1 cellular context compared by ENCODE assay signal in genomic region chr3:47475570-47476329, GRCh38.
TF ChIP-seq lines count a peak whose summit lies in the region.

Gene SCAP, minus strand, starts transcription at chr3:47475941. Its CDS starts 32,948 bp downstream, at chr3:47442993.

TF ChIP-seq in GM12878, 131 proteins besides CTCF, POLR2A, EP300 and RAD21 (continued from another document and continues in another):
- peak; percentile 80 for TF ChIP-seq REST (IDR thresholded peaks at IDR 0.05; ENCODE audit: low read depth, low read length)
- TF ChIP-seq MEF2A (IDR thresholded peaks at IDR 0.05; ENCODE audit: insufficient read depth, low read depth, low read length) = no peak
- no peak for TF ChIP-seq JUNB (IDR thresholded peaks at IDR 0.05)
- TF ChIP-seq ZNF207 (IDR thresholded peaks at IDR 0.05; ENCODE audit: borderline replicate concordance) = peak; percentile 83
- TF ChIP-seq, protein P1, sequence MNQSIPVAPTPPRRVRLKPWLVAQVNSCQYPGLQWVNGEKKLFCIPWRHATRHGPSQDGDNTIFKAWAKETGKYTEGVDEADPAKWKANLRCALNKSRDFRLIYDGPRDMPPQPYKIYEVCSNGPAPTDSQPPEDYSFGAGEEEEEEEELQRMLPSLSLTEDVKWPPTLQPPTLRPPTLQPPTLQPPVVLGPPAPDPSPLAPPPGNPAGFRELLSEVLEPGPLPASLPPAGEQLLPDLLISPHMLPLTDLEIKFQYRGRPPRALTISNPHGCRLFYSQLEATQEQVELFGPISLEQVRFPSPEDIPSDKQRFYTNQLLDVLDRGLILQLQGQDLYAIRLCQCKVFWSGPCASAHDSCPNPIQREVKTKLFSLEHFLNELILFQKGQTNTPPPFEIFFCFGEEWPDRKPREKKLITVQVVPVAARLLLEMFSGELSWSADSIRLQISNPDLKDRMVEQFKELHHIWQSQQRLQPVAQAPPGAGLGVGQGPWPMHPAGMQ (IDR thresholded peaks at IDR 0.05; ENCODE audit: borderline replicate concordance) = no peak
- TF ChIP-seq IKZF1 (conservative IDR thresholded peaks at IDR 0.05) = peak; percentile 92
- peak; percentile 100 for TF ChIP-seq NR2F1 (conservative IDR thresholded peaks at IDR 0.05)
- no peak; the same call in 1 of the 2 replicates for TF ChIP-seq TAF1 (IDR thresholded peaks at IDR 0.05; ENCODE audit: borderline replicate concordance, low read depth, low read length)
- TF ChIP-seq CEBPB (IDR thresholded peaks at IDR 0.05; ENCODE audit: borderline replicate concordance in 1 of 2, low read depth in 2 of 2, low read length in 2 of 2) = no peak
- 0 out of 2 replicates have a peak, but pooled peaks have one; percentile 26 for TF ChIP-seq POLR2AphosphoS5 (IDR thresholded peaks at IDR 0.05; ENCODE audit: low read length)
- TF ChIP-seq ELK1 (IDR thresholded peaks at IDR 0.05; ENCODE audit: low read depth, low read length) = no peak
- peak; percentile 66; the same call in 1 of the 2 replicates for TF ChIP-seq SMARCA5 (IDR thresholded peaks at IDR 0.05)
- TF ChIP-seq, protein P2, sequence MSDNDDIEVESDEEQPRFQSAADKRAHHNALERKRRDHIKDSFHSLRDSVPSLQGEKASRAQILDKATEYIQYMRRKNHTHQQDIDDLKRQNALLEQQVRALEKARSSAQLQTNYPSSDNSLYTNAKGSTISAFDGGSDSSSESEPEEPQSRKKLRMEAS (IDR thresholded peaks at IDR 0.05; ENCODE audit: low read depth, low read length) = peak; percentile 84
- TF ChIP-seq ZBTB4 (CRISPR knock-in tag; IDR thresholded peaks at IDR 0.05) = no peak
- TF ChIP-seq NKRF (conservative IDR thresholded peaks at IDR 0.05) = peak; percentile 97
- TF ChIP-seq ETV6 (conservative IDR thresholded peaks at IDR 0.05 in 1 of 2, IDR thresholded peaks at IDR 0.05 in 1 of 2; ENCODE audit: borderline replicate concordance in 1 of 2, low read depth in 1 of 2) = no peak
- peak; percentile 63 for TF ChIP-seq KLF5 (IDR thresholded peaks at IDR 0.05; ENCODE audit: partially characterized antibody)
- TF ChIP-seq, protein P3, sequence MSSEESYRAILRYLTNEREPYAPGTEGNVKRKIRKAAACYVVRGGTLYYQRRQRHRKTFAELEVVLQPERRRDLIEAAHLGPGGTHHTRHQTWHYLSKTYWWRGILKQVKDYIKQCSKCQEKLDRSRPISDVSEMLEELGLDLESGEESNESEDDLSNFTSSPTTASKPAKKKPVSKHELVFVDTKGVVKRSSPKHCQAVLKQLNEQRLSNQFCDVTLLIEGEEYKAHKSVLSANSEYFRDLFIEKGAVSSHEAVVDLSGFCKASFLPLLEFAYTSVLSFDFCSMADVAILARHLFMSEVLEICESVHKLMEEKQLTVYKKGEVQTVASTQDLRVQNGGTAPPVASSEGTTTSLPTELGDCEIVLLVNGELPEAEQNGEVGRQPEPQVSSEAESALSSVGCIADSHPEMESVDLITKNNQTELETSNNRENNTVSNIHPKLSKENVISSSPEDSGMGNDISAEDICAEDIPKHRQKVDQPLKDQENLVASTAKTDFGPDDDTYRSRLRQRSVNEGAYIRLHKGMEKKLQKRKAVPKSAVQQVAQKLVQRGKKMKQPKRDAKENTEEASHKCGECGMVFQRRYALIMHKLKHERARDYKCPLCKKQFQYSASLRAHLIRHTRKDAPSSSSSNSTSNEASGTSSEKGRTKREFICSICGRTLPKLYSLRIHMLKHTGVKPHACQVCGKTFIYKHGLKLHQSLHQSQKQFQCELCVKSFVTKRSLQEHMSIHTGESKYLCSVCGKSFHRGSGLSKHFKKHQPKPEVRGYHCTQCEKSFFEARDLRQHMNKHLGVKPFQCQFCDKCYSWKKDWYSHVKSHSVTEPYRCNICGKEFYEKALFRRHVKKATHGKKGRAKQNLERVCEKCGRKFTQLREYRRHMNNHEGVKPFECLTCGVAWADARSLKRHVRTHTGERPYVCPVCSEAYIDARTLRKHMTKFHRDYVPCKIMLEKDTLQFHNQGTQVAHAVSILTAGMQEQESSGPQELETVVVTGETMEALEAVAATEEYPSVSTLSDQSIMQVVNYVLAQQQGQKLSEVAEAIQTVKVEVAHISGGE (CRISPR knock-in tag; IDR thresholded peaks at IDR 0.05) = no peak
- no peak for TF ChIP-seq TCF7 (IDR thresholded peaks at IDR 0.05; ENCODE audit: borderline replicate concordance)
- TF ChIP-seq NFYA (IDR thresholded peaks at IDR 0.05; ENCODE audit: borderline replicate concordance, low read depth, low read length) = no peak
- peak; percentile 78 for TF ChIP-seq SMC3 (IDR thresholded peaks at IDR 0.05; ENCODE audit: borderline replicate concordance, low read length)
- TF ChIP-seq HCFC1 (IDR thresholded peaks at IDR 0.05; ENCODE audit: low read length) = peak; percentile 70
- no peak for TF ChIP-seq CHD4 (IDR thresholded peaks at IDR 0.05)
- no peak for TF ChIP-seq CBX3 (IDR thresholded peaks at IDR 0.05; ENCODE audit: borderline replicate concordance, low read depth)
- peak; percentile 76 for TF ChIP-seq USF1 (IDR thresholded peaks at IDR 0.05; ENCODE audit: borderline replicate concordance, extremely low read length, insufficient read depth, low read depth, low read length)
- TF ChIP-seq IRF4 (IDR thresholded peaks at IDR 0.05; ENCODE audit: low read depth, low read length) = no peak
- peak; percentile 40; the same call in 1 of the 2 replicates for TF ChIP-seq CREB1 (IDR thresholded peaks at IDR 0.05; ENCODE audit: low read depth)
- no peak for TF ChIP-seq IKZF2 (IDR thresholded peaks at IDR 0.05)
- TF ChIP-seq, protein P4, sequence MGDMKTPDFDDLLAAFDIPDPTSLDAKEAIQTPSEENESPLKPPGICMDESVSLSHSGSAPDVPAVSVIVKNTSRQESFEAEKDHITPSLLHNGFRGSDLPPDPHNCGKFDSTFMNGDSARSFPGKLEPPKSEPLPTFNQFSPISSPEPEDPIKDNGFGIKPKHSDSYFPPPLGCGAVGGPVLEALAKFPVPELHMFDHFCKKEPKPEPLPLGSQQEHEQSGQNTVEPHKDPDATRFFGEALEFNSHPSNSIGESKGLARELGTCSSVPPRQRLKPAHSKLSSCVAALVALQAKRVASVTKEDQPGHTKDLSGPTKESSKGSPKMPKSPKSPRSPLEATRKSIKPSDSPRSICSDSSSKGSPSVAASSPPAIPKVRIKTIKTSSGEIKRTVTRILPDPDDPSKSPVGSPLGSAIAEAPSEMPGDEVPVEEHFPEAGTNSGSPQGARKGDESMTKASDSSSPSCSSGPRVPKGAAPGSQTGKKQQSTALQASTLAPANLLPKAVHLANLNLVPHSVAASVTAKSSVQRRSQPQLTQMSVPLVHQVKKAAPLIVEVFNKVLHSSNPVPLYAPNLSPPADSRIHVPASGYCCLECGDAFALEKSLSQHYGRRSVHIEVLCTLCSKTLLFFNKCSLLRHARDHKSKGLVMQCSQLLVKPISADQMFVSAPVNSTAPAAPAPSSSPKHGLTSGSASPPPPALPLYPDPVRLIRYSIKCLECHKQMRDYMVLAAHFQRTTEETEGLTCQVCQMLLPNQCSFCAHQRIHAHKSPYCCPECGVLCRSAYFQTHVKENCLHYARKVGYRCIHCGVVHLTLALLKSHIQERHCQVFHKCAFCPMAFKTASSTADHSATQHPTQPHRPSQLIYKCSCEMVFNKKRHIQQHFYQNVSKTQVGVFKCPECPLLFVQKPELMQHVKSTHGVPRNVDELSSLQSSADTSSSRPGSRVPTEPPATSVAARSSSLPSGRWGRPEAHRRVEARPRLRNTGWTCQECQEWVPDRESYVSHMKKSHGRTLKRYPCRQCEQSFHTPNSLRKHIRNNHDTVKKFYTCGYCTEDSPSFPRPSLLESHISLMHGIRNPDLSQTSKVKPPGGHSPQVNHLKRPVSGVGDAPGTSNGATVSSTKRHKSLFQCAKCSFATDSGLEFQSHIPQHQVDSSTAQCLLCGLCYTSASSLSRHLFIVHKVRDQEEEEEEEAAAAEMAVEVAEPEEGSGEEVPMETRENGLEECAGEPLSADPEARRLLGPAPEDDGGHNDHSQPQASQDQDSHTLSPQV (IDR thresholded peaks at IDR 0.05) = 0 out of 2 replicates have a peak, but pooled peaks have one; percentile 29
- peak; percentile 77; the same call in 1 of the 2 replicates for TF ChIP-seq SIN3A (IDR thresholded peaks at IDR 0.05; ENCODE audit: low read depth, low read length)
- peak; percentile 78 for TF ChIP-seq MXI1 (IDR thresholded peaks at IDR 0.05; ENCODE audit: low read depth, low read length)
- TF ChIP-seq, protein P5, sequence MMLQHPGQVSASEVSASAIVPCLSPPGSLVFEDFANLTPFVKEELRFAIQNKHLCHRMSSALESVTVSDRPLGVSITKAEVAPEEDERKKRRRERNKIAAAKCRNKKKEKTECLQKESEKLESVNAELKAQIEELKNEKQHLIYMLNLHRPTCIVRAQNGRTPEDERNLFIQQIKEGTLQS (IDR thresholded peaks at IDR 0.05; ENCODE audit: borderline replicate concordance, extremely low read depth, low read depth, low read length) = no peak
- peak; percentile 93 for TF ChIP-seq YY1 (IDR thresholded peaks at IDR 0.05; ENCODE audit: low read depth, low read length)
- TF ChIP-seq SIX5 (IDR thresholded peaks at IDR 0.05; ENCODE audit: low read depth, low read length, severe bottlenecking) = peak; percentile 33
